Comparison of ENCODE assay signal across 30 cellular contexts in genomic region chr11:29352273-29352672, GRCh38.
"Had no signal": no experiment of that assay in that cellular context is flagged by ENCODE, and none has a peak within 500 bp of the region (broad histone marks: within the 10 kb centered on the region; RNA-seq: fewer than 3 reads in every experiment).

No MANE protein-coding gene starts in this region.

- H3K79me2 ChIP-seq: hepatocyte had no signal

- H2AFZ ChIP-seq: hepatocyte had no signal

- H3K9me3 Mint-ChIP-seq: activated CD4-positive, alpha-beta memory T cell treated with anti-CD3 and anti-CD28 coated beads, Interleukin-2, amount 10 ng/mL, durations not matched to agents 7 days and 5 days; activated CD4-positive, alpha-beta T cell treated with anti-CD3 and anti-CD28 coated beads, Interleukin-2, amount 10 ng/mL, durations not matched to agents 7 days and 5 days; activated naive CD4-positive, alpha-beta T cell treated with anti-CD3 and anti-CD28 coated beads, Interleukin-2, amount 50 U/mL, for 24 hours; activated naive CD8-positive, alpha-beta T cell treated with anti-CD3 and anti-CD28 coated beads, Interleukin-2, amount 50 U/mL, for 24 hours; activated T-helper 17 cell treated with anti-CD3 and anti-CD28 coated beads, Interleukin-2, amount 50 U/mL, for 72 hours; natural killer cell treated with Interleukin-12 subunit alpha and Interleukin-12 subunit beta and Interleukin-15 and Interleukin-18, amount 100 ng/mL, for 72 hours had no signal

- H3K4me1 Mint-ChIP-seq: activated CD4-positive, alpha-beta memory T cell treated with anti-CD3 and anti-CD28 coated beads, Interleukin-2, amount 10 ng/mL, durations not matched to agents 7 days and 5 days; activated CD4-positive, alpha-beta T cell treated with anti-CD3 and anti-CD28 coated beads, Interleukin-2, amount 10 ng/mL, durations not matched to agents 7 days and 5 days; activated naive CD4-positive, alpha-beta T cell treated with anti-CD3 and anti-CD28 coated beads, Interleukin-2, amount 50 U/mL, for 24 hours; activated naive CD8-positive, alpha-beta T cell treated with anti-CD3 and anti-CD28 coated beads, Interleukin-2, amount 50 U/mL, for 24 hours; activated T-helper 17 cell treated with anti-CD3 and anti-CD28 coated beads, Interleukin-2, amount 50 U/mL, for 72 hours; stimulated activated naive B cell treated with anti-CD40 and anti-IgM and Interleukin-4, amounts not matched to agents 10 μg/mL and 1 μg/mL and 100 μg/mL, for 72 hours had no signal

- H3K4me3 ChIP-seq: body of pancreas, esophagus squamous epithelium, hepatocyte, left ventricle myocardium inferior, lung, mucosa of descending colon, suprapubic skin, tibial artery, upper lobe of right lung had no signal

- H3K27ac ChIP-seq: body of pancreas, epithelial cell of prostate, esophagus squamous epithelium, hepatocyte, left ventricle myocardium inferior, suprapubic skin, tibial artery, upper lobe of right lung, WERI-Rb-1 had no signal

- H3K4me2 ChIP-seq: hepatocyte had no signal

- H3K27ac Mint-ChIP-seq: activated CD4-positive, alpha-beta memory T cell treated with anti-CD3 and anti-CD28 coated beads, Interleukin-2, amount 10 ng/mL, durations not matched to agents 7 days and 5 days; activated CD4-positive, alpha-beta T cell treated with anti-CD3 and anti-CD28 coated beads, Interleukin-2, amount 10 ng/mL, durations not matched to agents 7 days and 5 days; activated naive CD4-positive, alpha-beta T cell treated with anti-CD3 and anti-CD28 coated beads, Interleukin-2, amount 50 U/mL, for 24 hours; activated naive CD8-positive, alpha-beta T cell treated with anti-CD3 and anti-CD28 coated beads, Interleukin-2, amount 50 U/mL, for 24 hours; activated T-cell treated with anti-CD3 and anti-CD28 coated beads, Interleukin-2, amount 50 U/mL, for 24 hours; activated T-helper 17 cell treated with anti-CD3 and anti-CD28 coated beads, Interleukin-2, amount 50 U/mL, for 72 hours; natural killer cell treated with Interleukin-12 subunit alpha and Interleukin-12 subunit beta and Interleukin-15 and Interleukin-18, amount 100 ng/mL, for 72 hours; stimulated activated naive B cell treated with anti-CD40 and anti-IgM and Interleukin-4, amounts not matched to agents 10 μg/mL and 1 μg/mL and 100 μg/mL, for 72 hours; T-helper 1 cell treated with Interleukin-12 subunit alpha and Interleukin-12 subunit beta and Interleukin-4 antibody, amounts not matched to agents 30 μg/mL and 1 μg/mL, for 36 hours had no signal

- ATAC-seq: activated naive CD8-positive, alpha-beta T cell treated with anti-CD3 and anti-CD28 coated beads, Interleukin-2, amount 50 U/mL, for 24 hours; activated T-helper 17 cell treated with anti-CD3 and anti-CD28 coated beads, Interleukin-2, amount 50 U/mL, for 72 hours; body of pancreas; mucosa of descending colon; natural killer cell treated with Interleukin-12 subunit alpha and Interleukin-12 subunit beta and Interleukin-15 and Interleukin-18, amount 100 ng/mL, for 72 hours; right cardiac atrium; stimulated activated naive B cell treated with anti-CD40 and anti-IgM and Interleukin-4, amounts not matched to agents 10 μg/mL and 1 μg/mL and 100 μg/mL, for 72 hours; upper lobe of right lung had no signal

- DNase-seq: activated CD4-positive, alpha-beta memory T cell treated with anti-CD3 and anti-CD28 coated beads, Interleukin-2, amount 10 ng/mL, durations not matched to agents 7 days and 5 days; activated CD4-positive, alpha-beta T cell treated with anti-CD3 and anti-CD28 coated beads, Interleukin-2, amount 10 ng/mL, durations not matched to agents 7 days and 5 days; activated CD4-positive, CD25-positive, alpha-beta regulatory T cell treated with anti-CD3 and anti-CD28 coated beads, Interleukin-2, amount 50 U/mL, for 72 hours; activated CD8-positive, alpha-beta memory T cell treated with anti-CD3 and anti-CD28 coated beads, Interleukin-2, amount 50 U/mL, for 48 hours; activated naive CD8-positive, alpha-beta T cell treated with anti-CD3 and anti-CD28 coated beads, Interleukin-2, amount 50 U/mL, for 24 hours; activated T-cell treated with anti-CD3 and anti-CD28 coated beads, Interleukin-2, amount 50 U/mL, for 24 hours; body of pancreas; dermis blood vessel endothelial cell; effector CD4-positive, alpha-beta T cell; esophagus squamous epithelium; islet precursor cell; left ventricle myocardium inferior; mucosa of descending colon; posterior cingulate gyrus; right cardiac atrium; stimulated activated CD4-positive, alpha-beta T cell treated with anti-CD3 and anti-CD28 coated beads, Interleukin-15, amount 100 ng/mL, for 24 hours; stimulated activated CD4-positive, alpha-beta T cell treated with anti-CD3 and anti-CD28 coated beads, Interleukin-2, amount 100 ng/mL, for 24 hours; stimulated activated naive B cell treated with anti-CD40 and anti-IgM and Interleukin-4, amounts not matched to agents 10 μg/mL and 1 μg/mL and 100 μg/mL, for 72 hours; T-helper 9 cell; tibial artery; upper lobe of right lung; WERI-Rb-1 had no signal

- H3K4me1 ChIP-seq: body of pancreas, esophagus squamous epithelium, left ventricle myocardium inferior, suprapubic skin, tibial artery, upper lobe of right lung had no signal

- H3K9me3 ChIP-seq: body of pancreas, esophagus squamous epithelium, left ventricle myocardium inferior, mucosa of descending colon, suprapubic skin, tibial artery, upper lobe of right lung had no signal

- H3K27me3 Mint-ChIP-seq: activated CD4-positive, alpha-beta memory T cell treated with anti-CD3 and anti-CD28 coated beads, Interleukin-2, amount 10 ng/mL, durations not matched to agents 7 days and 5 days; activated CD4-positive, alpha-beta T cell treated with anti-CD3 and anti-CD28 coated beads, Interleukin-2, amount 10 ng/mL, durations not matched to agents 7 days and 5 days; activated naive CD4-positive, alpha-beta T cell treated with anti-CD3 and anti-CD28 coated beads, Interleukin-2, amount 50 U/mL, for 24 hours; activated naive CD8-positive, alpha-beta T cell treated with anti-CD3 and anti-CD28 coated beads, Interleukin-2, amount 50 U/mL, for 24 hours; activated T-cell treated with anti-CD3 and anti-CD28 coated beads, Interleukin-2, amount 50 U/mL, for 24 hours; activated T-helper 17 cell treated with anti-CD3 and anti-CD28 coated beads, Interleukin-2, amount 50 U/mL, for 72 hours; natural killer cell treated with Interleukin-12 subunit alpha and Interleukin-12 subunit beta and Interleukin-15 and Interleukin-18, amount 100 ng/mL, for 72 hours; stimulated activated naive B cell treated with anti-CD40 and anti-IgM and Interleukin-4, amounts not matched to agents 10 μg/mL and 1 μg/mL and 100 μg/mL, for 72 hours had no signal

- H3K27me3 ChIP-seq: body of pancreas, esophagus squamous epithelium, hepatocyte, suprapubic skin, tibial artery, upper lobe of right lung had no signal

- H3K36me3 ChIP-seq: esophagus squamous epithelium, left ventricle myocardium inferior, suprapubic skin, tibial artery, upper lobe of right lung, WERI-Rb-1 had no signal

- H3K36me3 Mint-ChIP-seq: activated naive CD4-positive, alpha-beta T cell treated with anti-CD3 and anti-CD28 coated beads, Interleukin-2, amount 50 U/mL, for 24 hours; natural killer cell treated with Interleukin-12 subunit alpha and Interleukin-12 subunit beta and Interleukin-15 and Interleukin-18, amount 100 ng/mL, for 72 hours; stimulated activated naive B cell treated with anti-CD40 and anti-IgM and Interleukin-4, amounts not matched to agents 10 μg/mL and 1 μg/mL and 100 μg/mL, for 72 hours had no signal

- H3K4me3 Mint-ChIP-seq: activated CD4-positive, alpha-beta memory T cell treated with anti-CD3 and anti-CD28 coated beads, Interleukin-2, amount 10 ng/mL, durations not matched to agents 7 days and 5 days; activated CD4-positive, alpha-beta T cell treated with anti-CD3 and anti-CD28 coated beads, Interleukin-2, amount 10 ng/mL, durations not matched to agents 7 days and 5 days; activated naive CD4-positive, alpha-beta T cell treated with anti-CD3 and anti-CD28 coated beads, Interleukin-2, amount 50 U/mL, for 24 hours; activated naive CD8-positive, alpha-beta T cell treated with anti-CD3 and anti-CD28 coated beads, Interleukin-2, amount 50 U/mL, for 24 hours; activated T-cell treated with anti-CD3 and anti-CD28 coated beads, Interleukin-2, amount 50 U/mL, for 24 hours; activated T-helper 17 cell treated with anti-CD3 and anti-CD28 coated beads, Interleukin-2, amount 50 U/mL, for 72 hours; natural killer cell treated with Interleukin-12 subunit alpha and Interleukin-12 subunit beta and Interleukin-15 and Interleukin-18, amount 100 ng/mL, for 72 hours; stimulated activated naive B cell treated with anti-CD40 and anti-IgM and Interleukin-4, amounts not matched to agents 10 μg/mL and 1 μg/mL and 100 μg/mL, for 72 hours; T-helper 1 cell treated with Interleukin-12 subunit alpha and Interleukin-12 subunit beta and Interleukin-4 antibody, amounts not matched to agents 30 μg/mL and 1 μg/mL, for 36 hours had no signal
